Comparison of ENCODE assay signal across 29 cellular contexts in genomic region chr3:25272090-25272489, GRCh38.
"Had no signal": no experiment of that assay in that cellular context is flagged by ENCODE, and none has a peak within 500 bp of the region (broad histone marks: within the 10 kb centered on the region; RNA-seq: fewer than 3 reads in every experiment).

No MANE protein-coding gene starts in this region.

- H3K4me3 Mint-ChIP-seq: naive thymus-derived CD8-positive, alpha-beta T cell; natural killer cell treated with Interleukin-12 subunit alpha and Interleukin-12 subunit beta and Interleukin-15 and Interleukin-18, amount 100 ng/mL, for 72 hours; nephron progenitor cell; neural crest cell; stimulated activated effector memory CD8-positive, alpha-beta T cell treated with anti-CD3 and anti-CD28 coated beads, Interleukin-12 subunit alpha, Interleukin-12 subunit beta, amount 100 ng/mL, for 72 hours; stimulated activated naive B cell treated with anti-CD40 and anti-IgM and Interleukin-4, amounts not matched to agents 10 μg/mL and 1 μg/mL and 100 μg/mL, for 72 hours; stimulated activated naive CD8-positive, alpha-beta T cell treated with anti-CD3 and anti-CD28 coated beads, Interleukin-15, Interleukin-2, amounts not matched to agents 100 ng/mL and 50 ng/mL, for 24 hours had no signal

- H3K4me1 Mint-ChIP-seq: naive thymus-derived CD8-positive, alpha-beta T cell; stimulated activated effector memory CD8-positive, alpha-beta T cell treated with anti-CD3 and anti-CD28 coated beads, Interleukin-12 subunit alpha, Interleukin-12 subunit beta, amount 100 ng/mL, for 72 hours; stimulated activated naive B cell treated with anti-CD40 and anti-IgM and Interleukin-4, amounts not matched to agents 10 μg/mL and 1 μg/mL and 100 μg/mL, for 72 hours had no signal

- H3K9me3 Mint-ChIP-seq: natural killer cell treated with Interleukin-12 subunit alpha and Interleukin-12 subunit beta and Interleukin-15 and Interleukin-18, amount 100 ng/mL, for 72 hours; nephron progenitor cell had no signal

- DNase-seq: naive thymus-derived CD8-positive, alpha-beta T cell; nephron progenitor cell; occipital lobe; ovary; posterior cingulate gyrus; retina; right cardiac atrium; right lobe of liver; sigmoid colon; small intestine; stimulated activated CD4-positive, alpha-beta T cell treated with anti-CD3 and anti-CD28 coated beads, Interleukin-15, amount 100 ng/mL, for 24 hours; stimulated activated CD4-positive, alpha-beta T cell treated with anti-CD3 and anti-CD28 coated beads, Interleukin-2, amount 100 ng/mL, for 24 hours; stimulated activated CD4-positive, alpha-beta T cell treated with anti-CD3 and anti-CD28 coated beads, Interleukin-2, amount 100 ng/mL, for 48 hours; stimulated activated CD4-positive, alpha-beta T cell treated with anti-CD3 and anti-CD28 coated beads, Interleukin-4, amount 100 ng/mL, for 24 hours; stimulated activated naive B cell treated with anti-CD40 and anti-IgM and Interleukin-4, amounts not matched to agents 10 μg/mL and 1 μg/mL and 100 μg/mL, for 72 hours; stimulated activated naive CD4-positive, alpha-beta T cell treated with Interleukin-2 at 50 U/mL for 16 hours; stomach; thyroid gland; trophoblast cell; upper lobe of left lung had no signal

- H3K27ac Mint-ChIP-seq: naive thymus-derived CD8-positive, alpha-beta T cell; natural killer cell treated with Interleukin-12 subunit alpha and Interleukin-12 subunit beta and Interleukin-15 and Interleukin-18, amount 100 ng/mL, for 72 hours; nephron progenitor cell; progenitor cell of endocrine pancreas; stimulated activated effector memory CD8-positive, alpha-beta T cell treated with anti-CD3 and anti-CD28 coated beads, Interleukin-12 subunit alpha, Interleukin-12 subunit beta, amount 100 ng/mL, for 72 hours; stimulated activated naive B cell treated with anti-CD40 and anti-IgM and Interleukin-4, amounts not matched to agents 10 μg/mL and 1 μg/mL and 100 μg/mL, for 72 hours; stimulated activated naive CD8-positive, alpha-beta T cell treated with anti-CD3 and anti-CD28 coated beads, Interleukin-15, Interleukin-2, amounts not matched to agents 100 ng/mL and 50 ng/mL, for 24 hours had no signal

- H3K36me3 ChIP-seq: ovary, right lobe of liver, sigmoid colon, stomach, thoracic aorta, thyroid gland, tibial nerve, upper lobe of left lung, vagina had no signal

- H3K9me3 ChIP-seq: ovary, right lobe of liver, sigmoid colon, stomach, thoracic aorta, thyroid gland, tibial nerve, upper lobe of left lung, vagina had no signal

- ATAC-seq: naive thymus-derived CD8-positive, alpha-beta T cell; natural killer cell treated with Interleukin-12 subunit alpha and Interleukin-12 subunit beta and Interleukin-15 and Interleukin-18, amount 100 ng/mL, for 72 hours; right cardiac atrium; right lobe of liver; stimulated activated effector memory CD8-positive, alpha-beta T cell treated with anti-CD3 and anti-CD28 coated beads, Interleukin-12 subunit alpha, Interleukin-12 subunit beta, amount 100 ng/mL, for 72 hours; stimulated activated naive B cell treated with anti-CD40 and anti-IgM and Interleukin-4, amounts not matched to agents 10 μg/mL and 1 μg/mL and 100 μg/mL, for 72 hours had no signal

- H3K27ac ChIP-seq: ovary, parathyroid adenoma, right lobe of liver, sigmoid colon, stomach, thoracic aorta, thyroid gland, tibial nerve, upper lobe of left lung, vagina had no signal

- H3K4me1 ChIP-seq: parathyroid adenoma, right lobe of liver, stomach, thyroid gland, tibial nerve, upper lobe of left lung, vagina had no signal

- H3K36me3 Mint-ChIP-seq: naive thymus-derived CD8-positive, alpha-beta T cell; stimulated activated effector memory CD8-positive, alpha-beta T cell treated with anti-CD3 and anti-CD28 coated beads, Interleukin-12 subunit alpha, Interleukin-12 subunit beta, amount 100 ng/mL, for 72 hours; stimulated activated naive B cell treated with anti-CD40 and anti-IgM and Interleukin-4, amounts not matched to agents 10 μg/mL and 1 μg/mL and 100 μg/mL, for 72 hours had no signal

- H3K27me3 Mint-ChIP-seq: progenitor cell of endocrine pancreas; stimulated activated naive B cell treated with anti-CD40 and anti-IgM and Interleukin-4, amounts not matched to agents 10 μg/mL and 1 μg/mL and 100 μg/mL, for 72 hours; stimulated activated naive CD8-positive, alpha-beta T cell treated with anti-CD3 and anti-CD28 coated beads, Interleukin-15, Interleukin-2, amounts not matched to agents 100 ng/mL and 50 ng/mL, for 24 hours had no signal

- H3K4me3 ChIP-seq: ovary, right lobe of liver, sigmoid colon, stomach, thoracic aorta, thyroid gland, tibial nerve, upper lobe of left lung, vagina had no signal

- H3K27me3 ChIP-seq: ovary, right lobe of liver, sigmoid colon, stomach, thyroid gland, tibial nerve, upper lobe of left lung, vagina had no signal
